In genomic region chr20:4853787-4854295, GRCh38 we compare ENCODE assay signal across 28 cellular contexts. TPM values are rescaled to one million over a fixed set of nuclear protein-coding genes. Genes with fewer than 3 reads are reported as not detected.
"Had no signal": no experiment of that assay in that cellular context is flagged by ENCODE, and none has a peak within 500 bp of the region (broad histone marks: within the 10 kb centered on the region; RNA-seq: fewer than 3 reads in every experiment).

No MANE protein-coding gene starts in this region.

- H3K27me3 Mint-ChIP-seq: activated CD4-positive, alpha-beta memory T cell treated with anti-CD3 and anti-CD28 coated beads, Interleukin-2, amount 10 ng/mL, durations not matched to agents 7 days and 5 days; activated CD4-positive, alpha-beta T cell treated with anti-CD3 and anti-CD28 coated beads, Interleukin-2, amount 10 ng/mL, durations not matched to agents 7 days and 5 days; activated T-helper 17 cell treated with anti-CD3 and anti-CD28 coated beads, Interleukin-2, amount 50 U/mL, for 72 hours; naive thymus-derived CD4-positive, alpha-beta T cell; stimulated activated naive CD8-positive, alpha-beta T cell treated with anti-CD3 and anti-CD28 coated beads, Interleukin-15, amount 100 ng/mL, for 72 hours; type B pancreatic cell had no signal

- H3K4me3 ChIP-seq: breast epithelium, esophagus muscularis mucosa, heart left ventricle, vagina had no signal

- H3K4me3 Mint-ChIP-seq: activated CD4-positive, alpha-beta memory T cell treated with anti-CD3 and anti-CD28 coated beads, Interleukin-2, amount 10 ng/mL, durations not matched to agents 7 days and 5 days; activated CD4-positive, alpha-beta T cell treated with anti-CD3 and anti-CD28 coated beads, Interleukin-2, amount 10 ng/mL, durations not matched to agents 7 days and 5 days; activated T-helper 17 cell treated with anti-CD3 and anti-CD28 coated beads, Interleukin-2, amount 50 U/mL, for 72 hours; immature natural killer cell; naive thymus-derived CD4-positive, alpha-beta T cell; neural crest cell; stimulated activated naive CD8-positive, alpha-beta T cell treated with anti-CD3 and anti-CD28 coated beads, Interleukin-15, amount 100 ng/mL, for 72 hours; T-helper 1 cell treated with Interleukin-12 subunit alpha and Interleukin-12 subunit beta and Interleukin-4 antibody, amounts not matched to agents 30 μg/mL and 1 μg/mL, for 36 hours; type B pancreatic cell had no signal

- H3K27ac Mint-ChIP-seq: activated CD4-positive, alpha-beta memory T cell treated with anti-CD3 and anti-CD28 coated beads, Interleukin-2, amount 10 ng/mL, durations not matched to agents 7 days and 5 days; activated CD4-positive, alpha-beta T cell treated with anti-CD3 and anti-CD28 coated beads, Interleukin-2, amount 10 ng/mL, durations not matched to agents 7 days and 5 days; activated T-helper 17 cell treated with anti-CD3 and anti-CD28 coated beads, Interleukin-2, amount 50 U/mL, for 72 hours; T-helper 1 cell treated with Interleukin-12 subunit alpha and Interleukin-12 subunit beta and Interleukin-4 antibody, amounts not matched to agents 30 μg/mL and 1 μg/mL, for 36 hours; type B pancreatic cell had no signal

- H3K36me3 ChIP-seq: breast epithelium had no signal

- H3K4me1 Mint-ChIP-seq: activated CD4-positive, alpha-beta memory T cell treated with anti-CD3 and anti-CD28 coated beads, Interleukin-2, amount 10 ng/mL, durations not matched to agents 7 days and 5 days; activated CD4-positive, alpha-beta T cell treated with anti-CD3 and anti-CD28 coated beads, Interleukin-2, amount 10 ng/mL, durations not matched to agents 7 days and 5 days; activated T-helper 17 cell treated with anti-CD3 and anti-CD28 coated beads, Interleukin-2, amount 50 U/mL, for 72 hours; immature natural killer cell; neural crest cell; stimulated activated naive CD8-positive, alpha-beta T cell treated with anti-CD3 and anti-CD28 coated beads, Interleukin-15, amount 100 ng/mL, for 72 hours had no signal

- H3K27me3 ChIP-seq: breast epithelium, esophagus muscularis mucosa, foreskin keratinocyte, heart left ventricle, vagina had no signal

- H3K9me3 Mint-ChIP-seq: activated CD4-positive, alpha-beta memory T cell treated with anti-CD3 and anti-CD28 coated beads, Interleukin-2, amount 10 ng/mL, durations not matched to agents 7 days and 5 days; activated CD4-positive, alpha-beta T cell treated with anti-CD3 and anti-CD28 coated beads, Interleukin-2, amount 10 ng/mL, durations not matched to agents 7 days and 5 days; activated T-helper 17 cell treated with anti-CD3 and anti-CD28 coated beads, Interleukin-2, amount 50 U/mL, for 72 hours; immature natural killer cell; naive thymus-derived CD4-positive, alpha-beta T cell; neural crest cell; stimulated activated naive CD8-positive, alpha-beta T cell treated with anti-CD3 and anti-CD28 coated beads, Interleukin-15, amount 100 ng/mL, for 72 hours; T-helper 1 cell treated with Interleukin-12 subunit alpha and Interleukin-12 subunit beta and Interleukin-4 antibody, amounts not matched to agents 30 μg/mL and 1 μg/mL, for 36 hours; type B pancreatic cell had no signal

- H3K4me1 ChIP-seq: breast epithelium, foreskin keratinocyte, vagina had no signal

- DNase-seq: activated CD4-positive, alpha-beta memory T cell treated with anti-CD3 and anti-CD28 coated beads, Interleukin-2, amount 10 ng/mL, durations not matched to agents 7 days and 5 days; activated CD4-positive, alpha-beta T cell treated with anti-CD3 and anti-CD28 coated beads for 1 hour; activated CD4-positive, alpha-beta T cell treated with anti-CD3 and anti-CD28 coated beads, Interleukin-2, amount 10 ng/mL, durations not matched to agents 7 days and 5 days; activated gamma-delta T cell treated with Interleukin-2 at 50 U/mL for 16 hours; activated naive CD4-positive, alpha-beta T cell treated with anti-CD3 and anti-CD28 coated beads, Interleukin-2, amount 50 U/mL, for 16 hours; central memory CD4-positive, alpha-beta T cell; foreskin keratinocyte; heart left ventricle; hypothalamus; immature natural killer cell; kidney; left colon; midbrain; naive thymus-derived CD4-positive, alpha-beta T cell; occipital lobe; right cardiac atrium; stimulated activated CD4-positive, alpha-beta T cell treated with anti-CD3 and anti-CD28 coated beads, Interleukin-2, amount 100 ng/mL, for 48 hours; stimulated activated naive CD8-positive, alpha-beta T cell treated with anti-CD3 and anti-CD28 coated beads, Interleukin-15, amount 100 ng/mL, for 72 hours; substantia nigra; SW 1271; T1000 had no signal

- H3K9me3 ChIP-seq: breast epithelium, esophagus muscularis mucosa, heart left ventricle, vagina had no signal

- H3K27ac ChIP-seq: breast epithelium, esophagus muscularis mucosa, foreskin keratinocyte, vagina had no signal

- ATAC-seq: activated T-helper 17 cell treated with anti-CD3 and anti-CD28 coated beads, Interleukin-2, amount 50 U/mL, for 72 hours; foreskin keratinocyte; heart left ventricle; left colon; naive thymus-derived CD4-positive, alpha-beta T cell; right cardiac atrium; stimulated activated naive CD8-positive, alpha-beta T cell treated with anti-CD3 and anti-CD28 coated beads, Interleukin-15, amount 100 ng/mL, for 72 hours had no signal

RNA-seq across cellular contexts. Expression of gene RASSF2, which starts 30.4 kb away (rescaled TPM):
- total RNA-seq: foreskin keratinocyte had no signal
- polyA plus RNA-seq: foreskin keratinocyte had no signal
